ENCODE assay signal across 10 cellular contexts in the genomic region with DNA sequence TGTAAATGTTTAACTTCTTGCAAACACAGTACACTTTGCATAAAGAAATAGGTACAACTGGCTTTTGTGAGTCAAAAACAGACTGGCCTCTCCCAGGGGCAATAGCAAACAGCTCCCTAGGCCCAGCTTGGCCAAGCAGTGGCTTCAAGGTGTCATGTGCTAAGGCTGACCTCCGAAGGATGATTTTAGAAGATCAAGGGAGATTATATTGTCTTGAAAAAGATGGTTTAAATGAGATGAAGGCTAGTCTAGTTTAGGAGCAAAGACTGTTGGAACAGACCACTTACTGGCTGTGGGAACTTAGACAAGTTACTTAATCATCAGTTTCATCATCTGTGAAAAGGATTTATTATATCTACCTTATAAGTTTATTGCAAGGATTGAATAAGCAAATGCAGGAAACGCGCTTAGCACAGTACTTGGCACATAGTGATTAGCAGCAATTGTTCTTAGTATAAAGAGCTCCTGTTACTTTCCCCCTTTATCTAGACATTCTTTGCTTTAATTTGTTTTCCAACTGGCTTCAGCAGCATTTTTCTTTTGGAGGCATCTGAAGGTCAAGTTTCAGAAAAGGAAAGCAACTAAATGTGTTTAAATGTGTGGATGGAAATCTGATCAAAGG. TPM values are rescaled to one million over a fixed set of nuclear protein-coding genes. Genes with fewer than 3 reads are reported as not detected.
DNase-seq lines count a peak whose midpoint lies in the region; ATAC-seq and TF ChIP-seq lines count a peak whose summit lies in the region.
"Had no signal": no experiment of that assay in that cellular context is flagged by ENCODE, and none has a peak within 500 bp of the region (broad histone marks: within the 10 kb centered on the region; RNA-seq: fewer than 3 reads in every experiment).

No MANE protein-coding gene starts in this region.

- H4K8ac ChIP-seq in IMR-90 (ENCODE audit: low read depth in 2 of 2, low read length in 2 of 2), result peak overlapping the region in 1 of 2 experiments; percentile 56; a peak in 1 of 4 replicates

- ATAC-seq in GM21737 (IDR thresholded peaks at IDR 0.05; ENCODE audit: unreplicated experiment) (peak; percentile 66), IMR-90 (ENCODE audit: low read depth) (peak; percentile 33)
- no peak for ATAC-seq in activated naive CD4-positive, alpha-beta T cell treated with anti-CD3 and anti-CD28 coated beads, Interleukin-2, amount 50 U/mL, for 72 hours
- ATAC-seq: natural killer cell had no signal

- H2AK5ac ChIP-seq in IMR-90 (ENCODE audit: low read depth, low read length), result peak overlapping the region; percentile 35; the same call in 1 of the 2 replicates

- no peak for TF ChIP-seq RAD21 in IMR-90 (IDR thresholded peaks at IDR 0.05; ENCODE audit: low read length)

- peak overlapping the region; percentile 71 for H3K4ac ChIP-seq in IMR-90 (ENCODE audit: low read depth, low read length)

- TF ChIP-seq CTCF in AG10803 (conservative IDR thresholded peaks at IDR 0.05; ENCODE audit: low read length), result no peak
- no peak for TF ChIP-seq CTCF in IMR-90 (conservative IDR thresholded peaks at IDR 0.05; ENCODE audit: low read depth, low read length)

- no peaks in the 10 kb centered on the region for H3K36me3 ChIP-seq in IMR-90 (ENCODE audit: control insufficient read depth, insufficient read depth, low read length)

- H2BK20ac ChIP-seq in IMR-90 (ENCODE audit: low read depth, low read length), result peak overlapping the region; percentile 84

- H4K91ac ChIP-seq in IMR-90 (ENCODE audit: insufficient read depth, low read depth, low read length), result peak overlapping the region; percentile 90

- H2AK9ac ChIP-seq in IMR-90 (replicated peaks; ENCODE audit: low read depth, low read length, poor library complexity), result no peak overlapping the region

- H3K79me1 ChIP-seq in IMR-90 (ENCODE audit: low read depth in 1 of 2, low read length in 2 of 2), result no peaks in the 10 kb centered on the region

- peak overlapping the region; percentile 10; the same call in 1 of the 2 replicates for H3K27ac ChIP-seq in IMR-90 (ENCODE audit: insufficient read depth, low read length)

- H3K27me3 ChIP-seq in IMR-90 (ENCODE audit: control insufficient read depth, insufficient read depth, low read length), result no peaks in the 10 kb centered on the region

- peak overlapping the region; percentile 90 for H2BK120ac ChIP-seq in IMR-90 (ENCODE audit: low read depth, low read length)

- DNase-seq in AG10803 (ENCODE audit: low read depth) (peak; percentile 48), IMR-90 (no peak), iris pigment epithelial cell (ENCODE audit: low read depth) (peak; percentile 64), NCI-H1417 treated with DMSO at 0.1 percent for 48 hours (lab: John Stamatoyannopoulos, UW) (no peak), activated T-cell treated with anti-CD3 and anti-CD28 coated beads for 4 hours (no peak), DMS53 treated with DMSO at 0.1 percent for 48 hours (lab: John Stamatoyannopoulos, UW; ENCODE audit: unreplicated experiment) (no peak)
- DNase-seq in activated naive CD4-positive, alpha-beta T cell treated with anti-CD3 and anti-CD28 coated beads, Interleukin-2, amount 50 U/mL, for 72 hours (ENCODE audit: low spot score in 2 of 2), result no peak
- DNase-seq: natural killer cell had no signal

- no peak overlapping the region for H3K4me3 ChIP-seq in AG10803 (ENCODE audit: low read length)
- H3K4me3 ChIP-seq in IMR-90 (ENCODE audit: insufficient read depth, low read depth, low read length), result no peak overlapping the region

- POLR2A ChIA-PET in IMR-90 (lab: Charles Lee; ENCODE audit: unreplicated experiment), result no interaction called here

- CTCF ChIA-PET in IMR-90 (lab: Yijun Ruan, JAX), result interaction anchor here (0.6 to 1.1 kb wide), 5 partner anchors 15 to 640 kb away, joined by 3 to 8 read pairs (median 4); no protein-coding TSS in a partner anchor

- dilution Hi-C loops in IMR-90 (cut with HindIII; ENCODE audit: low sequenced_read_pairs, unreplicated experiment), result no loop called here

- H3K23ac ChIP-seq in IMR-90 (ENCODE audit: low read depth, low read length), result no peak overlapping the region

- peak overlapping the region; percentile 55; the same call in 1 of the 2 replicates for H3K18ac ChIP-seq in IMR-90 (ENCODE audit: low read depth, low read length)

- H3K27ac Mint-ChIP-seq in activated naive CD4-positive, alpha-beta T cell treated with anti-CD3 and anti-CD28 coated beads, Interleukin-2, amount 50 U/mL, for 72 hours, result no peak overlapping the region
- H3K27ac Mint-ChIP-seq: natural killer cell had no signal

- no peak overlapping the region; the same call in 1 of the 2 replicates for H3K56ac ChIP-seq in IMR-90 (ENCODE audit: extremely low read depth, insufficient read depth, low read length)

- no CpG with 5 or more reads among the region's 3 CpGs for WGBS in IMR-90 (ENCODE audit: extremely low coverage in 2 of 2, insufficient read length in 1 of 2), 2 experiments

- H3K14ac ChIP-seq in IMR-90 (replicated peaks; ENCODE audit: low read depth, low read length), result peak overlapping the region; percentile 76

- no peaks in the 10 kb centered on the region for H4K20me1 ChIP-seq in IMR-90 (ENCODE audit: insufficient read depth, low read length)

- H4K5ac ChIP-seq in IMR-90 (ENCODE audit: low read depth, low read length), result peak overlapping the region; percentile 15

- H3K9me3 ChIP-seq in IMR-90 (ENCODE audit: control insufficient read depth, insufficient read depth, low read length), result no peaks in the 10 kb centered on the region

- no peak for TF ChIP-seq POLR2A in IMR-90 (IDR thresholded peaks at IDR 0.05; ENCODE audit: low read depth, low read length)

- peak overlapping the region; percentile 53 for H2BK5ac ChIP-seq in IMR-90 (ENCODE audit: low read depth, low read length, poor library complexity, severe bottlenecking)

- intact Hi-C loops in IMR-90 (cut with micrococcal nuclease), result loop anchor here (5.0 kb wide), 1 partner anchor 79 kb away; no protein-coding TSS in a partner anchor

- peaks cover 8% of the 10 kb centered on the region for H3K9me1 ChIP-seq in IMR-90 (ENCODE audit: insufficient read depth, low read length)

- peak overlapping the region; percentile 77; the same call in 2 of the 3 replicates for H2BK15ac ChIP-seq in IMR-90 (ENCODE audit: low read depth, low read length)

- no peaks in the 10 kb centered on the region for H3K9me3 Mint-ChIP-seq in activated naive CD4-positive, alpha-beta T cell treated with anti-CD3 and anti-CD28 coated beads, Interleukin-2, amount 50 U/mL, for 72 hours
- H3K9me3 Mint-ChIP-seq: natural killer cell had no signal

- H3K36me3 Mint-ChIP-seq in activated naive CD4-positive, alpha-beta T cell treated with anti-CD3 and anti-CD28 coated beads, Interleukin-2, amount 50 U/mL, for 72 hours, result no peaks in the 10 kb centered on the region
- H3K36me3 Mint-ChIP-seq: natural killer cell had no signal

- BruUV-seq in IMR-90 (replicated peaks; lab: Mats Ljungman, UMichigan), result no TSS peak

- H2AFZ ChIP-seq in IMR-90 (replicated peaks; ENCODE audit: low read length, poor library complexity), result no peak overlapping the region

- in situ Hi-C loops in IMR-90 (cut with MboI; ENCODE audit: low sequenced_read_pairs), result no loop called here

- peak overlapping the region; percentile 59 for H3K4me2 ChIP-seq in IMR-90 (ENCODE audit: low read depth, low read length)

- H3K9ac ChIP-seq in IMR-90 (ENCODE audit: low read depth, low read length), result no peak overlapping the region

- H3K4me1 ChIP-seq in IMR-90 (ENCODE audit: control insufficient read depth, insufficient read depth, low read length), result peaks cover 13% of the 10 kb centered on the region

TF ChIP-seq in IMR-90, 13 proteins besides CTCF, POLR2A, EP300 and RAD21:
- TF ChIP-seq MAZ (IDR thresholded peaks at IDR 0.05; ENCODE audit: borderline replicate concordance, low read depth, low read length) (no peak), CEBPB (IDR thresholded peaks at IDR 0.05; ENCODE audit: low read depth, low read length) (no peak), MXI1 (IDR thresholded peaks at IDR 0.05; ENCODE audit: borderline replicate concordance, low read depth, low read length) (no peak), RFX5 (IDR thresholded peaks at IDR 0.05; ENCODE audit: low read depth, low read length) (no peak), FOS (IDR thresholded peaks at IDR 0.05; ENCODE audit: low read depth, low read length) (no peak), SMC3 (IDR thresholded peaks at IDR 0.05; ENCODE audit: low read depth, low read length) (no peak), BHLHE40 (IDR thresholded peaks at IDR 0.05; ENCODE audit: low read depth, low read length) (no peak), RCOR1 (IDR thresholded peaks at IDR 0.05; ENCODE audit: insufficient replicate concordance, low read length) (no peak), CHD1 (IDR thresholded peaks at IDR 0.05; ENCODE audit: low read depth, low read length) (no peak)
- TF ChIP-seq, protein P1, sequence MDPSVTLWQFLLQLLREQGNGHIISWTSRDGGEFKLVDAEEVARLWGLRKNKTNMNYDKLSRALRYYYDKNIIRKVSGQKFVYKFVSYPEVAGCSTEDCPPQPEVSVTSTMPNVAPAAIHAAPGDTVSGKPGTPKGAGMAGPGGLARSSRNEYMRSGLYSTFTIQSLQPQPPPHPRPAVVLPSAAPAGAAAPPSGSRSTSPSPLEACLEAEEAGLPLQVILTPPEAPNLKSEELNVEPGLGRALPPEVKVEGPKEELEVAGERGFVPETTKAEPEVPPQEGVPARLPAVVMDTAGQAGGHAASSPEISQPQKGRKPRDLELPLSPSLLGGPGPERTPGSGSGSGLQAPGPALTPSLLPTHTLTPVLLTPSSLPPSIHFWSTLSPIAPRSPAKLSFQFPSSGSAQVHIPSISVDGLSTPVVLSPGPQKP (IDR thresholded peaks at IDR 0.05; ENCODE audit: borderline replicate concordance, low read depth, low read length), result no peak
- TF ChIP-seq, protein P2, sequence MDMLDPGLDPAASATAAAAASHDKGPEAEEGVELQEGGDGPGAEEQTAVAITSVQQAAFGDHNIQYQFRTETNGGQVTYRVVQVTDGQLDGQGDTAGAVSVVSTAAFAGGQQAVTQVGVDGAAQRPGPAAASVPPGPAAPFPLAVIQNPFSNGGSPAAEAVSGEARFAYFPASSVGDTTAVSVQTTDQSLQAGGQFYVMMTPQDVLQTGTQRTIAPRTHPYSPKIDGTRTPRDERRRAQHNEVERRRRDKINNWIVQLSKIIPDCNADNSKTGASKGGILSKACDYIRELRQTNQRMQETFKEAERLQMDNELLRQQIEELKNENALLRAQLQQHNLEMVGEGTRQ (IDR thresholded peaks at IDR 0.05; ENCODE audit: low read depth, low read length), result no peak

RNA-seq across cellular contexts. Expression of a gene that starts 17.2 kb away (rescaled TPM):
- 5.0 and 5.3 TPM in 2 replicates for total RNA-seq in IMR-90 (2012; rRNA removed)
- polyA plus RNA-seq in IMR-90 (2012; rRNA removed), result 4.2 and 4.8 TPM in 2 replicates
- 1.7 and 6.2 TPM in 2 replicates for polyA plus RNA-seq in IMR-90 (2012; cell fraction: cytosol; rRNA removed)
- 1.5 and 9.7 TPM in 2 replicates for polyA plus RNA-seq in IMR-90 (2012; cell fraction: nucleus; rRNA removed; ENCODE audit: low replicate concordance)
- 1 to 10 TPM in 1 of 2 donors, not detected in 1; 6.9 TPM for total RNA-seq in activated naive CD4-positive, alpha-beta T cell treated with anti-CD3 and anti-CD28 coated beads, Interleukin-2, amount 50 U/mL, for 72 hours
- total RNA-seq: LHCN-M2 had no signal

Comparison
In these comparisons a context has a peak if more than half of its experiments do, and no peak if none do; other contexts are left out.
1. DNase-seq: peak in AG10803 (single experiment) and iris pigment epithelial cell (single experiment); none in IMR-90 (single experiment), NCI-H1417 treated with DMSO at 0.1 percent for 48 hours (single experiment), activated naive CD4-positive, alpha-beta T cell treated with anti-CD3 and anti-CD28 coated beads, Interleukin-2, amount 50 U/mL, for 72 hours (0 of 2), activated T-cell treated with anti-CD3 and anti-CD28 coated beads for 4 hours (single experiment) and DMS53 treated with DMSO at 0.1 percent for 48 hours (single experiment).
2. ATAC-seq: peak in GM21737 (single experiment) and IMR-90 (single experiment); none in activated naive CD4-positive, alpha-beta T cell treated with anti-CD3 and anti-CD28 coated beads, Interleukin-2, amount 50 U/mL, for 72 hours (0 of 2).